15 cellular contexts compared by ENCODE assay signal in genomic region chr2:223723954-223724411, GRCh38.
DNase-seq lines count a peak whose midpoint lies in the region; ATAC-seq lines count a peak whose summit lies in the region.
"Had no signal": no experiment of that assay in that cellular context is flagged by ENCODE, and none has a peak within 500 bp of the region (broad histone marks: within the 10 kb centered on the region; RNA-seq: fewer than 3 reads in every experiment).

No MANE protein-coding gene starts in this region.

- peak; percentile 96 for DNase-seq in SHP77 (lab: John Stamatoyannopoulos, UW)
- DNase-seq in GF-D8 (lab: John Stamatoyannopoulos, UW): no peak
- no peak for DNase-seq in NCI-H446 treated with DMSO at 0.1 percent for 48 hours (lab: John Stamatoyannopoulos, UW)
- DNase-seq: activated CD4-positive, alpha-beta T cell treated with anti-CD3 and anti-CD28 coated beads, Interleukin-2, amount 10 ng/mL, durations not matched to agents 7 days and 5 days; activated naive CD4-positive, alpha-beta T cell treated with anti-CD3 and anti-CD28 coated beads, Interleukin-2, amount 10 ng/mL, durations not matched to agents 7 days and 5 days; colonic mucosa; left ventricle myocardium inferior; NCI-H2107 had no signal

- H3K27me3 ChIP-seq in ACC112 (ENCODE audit: insufficient read depth, low read length): no peaks in the 10 kb centered on the region
- no peaks in the 10 kb centered on the region for H3K27me3 ChIP-seq in HUES48 (ENCODE audit: control insufficient read depth, insufficient read depth, low read length)
- no peaks in the 10 kb centered on the region for H3K27me3 ChIP-seq in iPS-15b (ENCODE audit: control insufficient read depth, insufficient read depth, low read length)
- H3K27me3 ChIP-seq: colonic mucosa had no signal

- H3K4me1 ChIP-seq in ACC112 (ENCODE audit: control insufficient read depth, insufficient read depth, low read length, unreplicated experiment) (peaks cover 33% of the 10 kb centered on the region), HUES48 (ENCODE audit: control insufficient read depth, insufficient read depth, low read length) (peaks cover 32% of the 10 kb centered on the region), iPS-15b (ENCODE audit: control insufficient read depth, insufficient read depth, low read length) (peaks cover 27% of the 10 kb centered on the region)
- H3K4me1 ChIP-seq: colonic mucosa had no signal

- no peaks in the 10 kb centered on the region for H3K79me2 ChIP-seq in ACC112 (ENCODE audit: control insufficient read depth, insufficient read depth, low read length, unreplicated experiment)

- peak overlapping the region; percentile 96; the same call in 1 of the 2 replicates for H3K27ac ChIP-seq in ACC112 (ENCODE audit: low read depth, low read length)
- H3K27ac ChIP-seq in HUES48 (ENCODE audit: low read depth, low read length): peak overlapping the region; percentile 93
- H3K27ac ChIP-seq: colonic mucosa, left ventricle myocardium inferior had no signal

- H3K36me3 ChIP-seq in ACC112 (ENCODE audit: insufficient read depth, low read length): no peaks in the 10 kb centered on the region
- peaks cover 4% of the 10 kb centered on the region; the same call in 1 of the 2 replicates for H3K36me3 ChIP-seq in HUES48 (ENCODE audit: control insufficient read depth, insufficient read depth, low read length)
- no peaks in the 10 kb centered on the region for H3K36me3 ChIP-seq in iPS-15b (ENCODE audit: control insufficient read depth, insufficient read depth, low read length)
- H3K36me3 ChIP-seq: colonic mucosa, left ventricle myocardium inferior had no signal

- no peaks in the 10 kb centered on the region for H3K9me3 ChIP-seq in HUES48 (ENCODE audit: control insufficient read depth, insufficient read depth, low read length)
- H3K9me3 ChIP-seq in iPS-15b (ENCODE audit: control insufficient read depth, insufficient read depth, low read length): no peaks in the 10 kb centered on the region
- H3K9me3 ChIP-seq: colonic mucosa had no signal

- no peak overlapping the region for H2AFZ ChIP-seq in ACC112 (ENCODE audit: low read length, unreplicated experiment)

- H3K9ac ChIP-seq in HUES48 (ENCODE audit: low read depth, low read length): peak overlapping the region; percentile 69
- peak overlapping the region; percentile 63 for H3K9ac ChIP-seq in iPS-15b (ENCODE audit: low read depth, low read length)

- ATAC-seq in GM21423 (IDR thresholded peaks at IDR 0.05; ENCODE audit: unreplicated experiment): no peak
- ATAC-seq in GM21529 (IDR thresholded peaks at IDR 0.05; ENCODE audit: unreplicated experiment): no peak
- ATAC-seq: HepG2; stimulated activated effector memory CD8-positive, alpha-beta T cell treated with anti-CD3 and anti-CD28 coated beads, Interleukin-12 subunit alpha, Interleukin-12 subunit beta, amount 100 ng/mL, for 72 hours had no signal

- H3K4me3 ChIP-seq in ACC112 (ENCODE audit: low read depth, low read length) (no peak overlapping the region), HUES48 (ENCODE audit: low read depth, low read length) (peak overlapping the region; percentile 55), iPS-15b (ENCODE audit: low read depth, low read length) (peak overlapping the region; percentile 55)
- H3K4me3 ChIP-seq: colonic mucosa, left ventricle myocardium inferior had no signal

Comparison
In these comparisons a context has a peak if more than half of its experiments do, and no peak if none do; other contexts are left out.
1. DNase-seq: peak in SHP77 (2 of 2); none in GF-D8 (single experiment) and NCI-H446 treated with DMSO at 0.1 percent for 48 hours (single experiment).